In the genomic region with DNA sequence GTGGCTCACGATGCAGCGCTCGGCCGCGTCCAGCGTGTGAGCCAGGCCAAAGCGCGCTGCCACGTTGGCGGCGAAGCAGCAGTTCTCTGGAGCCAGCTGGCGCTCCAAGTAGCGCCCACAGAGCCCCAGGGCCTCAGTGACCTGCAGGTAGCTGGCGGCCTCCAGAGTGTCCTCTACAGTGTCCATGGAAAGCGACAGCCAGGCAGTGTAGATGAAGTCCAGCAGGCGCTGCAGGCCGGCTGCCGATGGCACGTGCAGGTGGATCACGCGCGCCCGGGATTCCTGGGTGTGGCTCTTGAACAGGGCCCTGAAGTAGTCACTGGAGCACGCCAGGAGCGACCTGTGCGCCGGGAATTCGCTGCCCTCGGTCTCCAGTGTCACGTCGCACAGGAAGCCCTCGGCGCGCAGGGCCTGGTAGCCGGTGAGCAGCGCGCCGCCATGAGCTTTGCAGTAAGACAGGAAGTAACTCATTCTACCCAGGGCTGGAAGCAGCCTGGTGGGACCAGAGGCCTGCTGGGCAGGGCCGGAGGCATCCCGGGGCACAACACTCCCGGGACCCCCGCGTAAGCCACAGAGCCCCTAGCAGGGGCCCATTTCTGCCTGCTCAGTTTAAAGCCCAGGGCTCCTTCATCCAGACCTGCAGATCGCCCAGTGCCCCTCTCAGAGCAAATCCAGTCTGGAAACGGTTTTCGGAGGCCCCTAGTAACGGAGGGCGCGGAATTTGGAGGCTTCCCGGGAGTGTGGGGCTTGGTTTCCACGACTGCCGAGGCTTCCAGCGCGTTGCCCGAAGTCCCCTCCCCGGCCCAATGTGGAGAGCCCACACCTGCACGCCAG, we compare ENCODE assay signal across 13 cellular contexts. TPM values are rescaled to one million over a fixed set of nuclear protein-coding genes. Genes with fewer than 3 reads are reported as not detected.
A peak's percentile ranks its signal among the peaks of the same experiment; 100 is the strongest.
DNase-seq lines count a peak whose midpoint lies in the region; ATAC-seq and TF ChIP-seq lines count a peak whose summit lies in the region.
"Had no signal": no experiment of that assay in that cellular context is flagged by ENCODE, and none has a peak within 500 bp of the region (broad histone marks: within the 10 kb centered on the region; RNA-seq: fewer than 3 reads in every experiment).

No MANE protein-coding gene starts in this region.

- H3K4me3 Mint-ChIP-seq in CD8-positive, alpha-beta memory T cell = peak overlapping the region in 4 of 7 donors; percentile 16 to 52 (median 44)
- peak overlapping the region; percentile 10 to 80 (median 70) for H3K4me3 Mint-ChIP-seq in IgD-negative memory B cell
- H3K4me3 Mint-ChIP-seq in natural killer cell treated with Interleukin-12 subunit alpha and Interleukin-12 subunit beta and Interleukin-15 and Interleukin-18, amount 100 ng/mL, for 72 hours = no peak overlapping the region

- no peak overlapping the region for H3K9ac ChIP-seq in mammary epithelial cell (ENCODE audit: insufficient read depth, low read length)

- in situ Hi-C loops in mammary epithelial cell (cut with MboI; ENCODE audit: low sequenced_read_pairs in 2 of 2) (no loop called here), HAP-1 (cut with MboI; ENCODE audit: low sequenced_read_pairs) (no loop called here)

- peaks cover 3% of the 10 kb centered on the region for H4K20me1 ChIP-seq in mammary epithelial cell (ENCODE audit: insufficient read depth, low read length)

- POLR2A ChIA-PET in CD8-positive, alpha-beta memory T cell (lab: Charles Lee) = no interaction called here

- peak overlapping the region; percentile 26 for H3K4me3 ChIP-seq in CD8-positive, alpha-beta memory T cell (ENCODE audit: low read length)
- H3K4me3 ChIP-seq in mammary epithelial cell (replicated peaks in 1 of 3; ENCODE audit: insufficient read depth in 1 of 3, low read depth in 2 of 3, low read length in 3 of 3) = no peak overlapping the region
- no peak overlapping the region for H3K4me3 ChIP-seq in HAP-1

- CTCF ChIA-PET in CD8-positive, alpha-beta memory T cell (lab: Charles Lee) = no interaction called here
- CTCF ChIA-PET in mammary epithelial cell (lab: Charles Lee; ENCODE audit: low non-redundant PET) = no interaction called here

- H3K4me1 ChIP-seq in CD8-positive, alpha-beta memory T cell (ENCODE audit: insufficient read depth, low read length) = no peaks in the 10 kb centered on the region
- H3K4me1 ChIP-seq in mammary epithelial cell (ENCODE audit: insufficient read depth, low read length) (no peaks in the 10 kb centered on the region), HAP-1 (no peaks in the 10 kb centered on the region)
- H3K4me1 ChIP-seq: testis had no signal

- intact Hi-C loops in mammary epithelial cell (cut with micrococcal nuclease) = no loop called here

- no peaks in the 10 kb centered on the region for H3K79me2 ChIP-seq in mammary epithelial cell (ENCODE audit: insufficient read depth, low read length)

- ATAC-seq in natural killer cell treated with Interleukin-12 subunit alpha and Interleukin-12 subunit beta and Interleukin-15 and Interleukin-18, amount 100 ng/mL, for 72 hours = no peak
- no peak for ATAC-seq in GM21619 (IDR thresholded peaks at IDR 0.05; ENCODE audit: unreplicated experiment)

- dilution Hi-C loops in mammary epithelial cell (cut with HindIII; ENCODE audit: low sequenced_read_pairs) = no loop called here

- no peaks in the 10 kb centered on the region for H3K9me3 ChIP-seq in CD8-positive, alpha-beta memory T cell (ENCODE audit: low read length)
- H3K9me3 ChIP-seq in mammary epithelial cell (replicated peaks; ENCODE audit: insufficient read depth, low read length) = peaks cover 25% of the 10 kb centered on the region
- H3K9me3 ChIP-seq in HAP-1 = no peaks in the 10 kb centered on the region
- H3K9me3 ChIP-seq: neutrophil, testis had no signal

- H2AFZ ChIP-seq in mammary epithelial cell (ENCODE audit: low read depth, low read length) = peak overlapping the region; percentile 33

- H3K27ac Mint-ChIP-seq in CD8-positive, alpha-beta memory T cell = no peak overlapping the region
- no peak overlapping the region for H3K27ac Mint-ChIP-seq in IgD-negative memory B cell
- no peak overlapping the region for H3K27ac Mint-ChIP-seq in natural killer cell treated with Interleukin-12 subunit alpha and Interleukin-12 subunit beta and Interleukin-15 and Interleukin-18, amount 100 ng/mL, for 72 hours

- WGBS in mammary epithelial cell (ENCODE audit: low coverage, missing lambda C conversion rate) = 65% methylated on average over 42 of the region's 57 CpGs

- H3K36me3 ChIP-seq in CD8-positive, alpha-beta memory T cell (ENCODE audit: insufficient read depth, low read length) = no peaks in the 10 kb centered on the region
- H3K36me3 ChIP-seq in mammary epithelial cell (ENCODE audit: insufficient read depth, low read length) (no peaks in the 10 kb centered on the region), HAP-1 (replicated peaks) (no peaks in the 10 kb centered on the region)
- H3K36me3 ChIP-seq: neutrophil had no signal

- no peaks in the 10 kb centered on the region for H3K27me3 ChIP-seq in CD8-positive, alpha-beta memory T cell (ENCODE audit: insufficient read depth, low read length, poor library complexity, severe bottlenecking)
- H3K27me3 ChIP-seq in mammary epithelial cell (ENCODE audit: insufficient read depth, low read length) = no peaks in the 10 kb centered on the region
- no peaks in the 10 kb centered on the region; the same call in 1 of the 2 replicates for H3K27me3 ChIP-seq in HAP-1 (ENCODE audit: low read depth)
- H3K27me3 ChIP-seq: testis had no signal

- H3K27ac ChIP-seq in CD8-positive, alpha-beta memory T cell (ENCODE audit: low read depth, low read length) = no peak overlapping the region
- no peak overlapping the region for H3K27ac ChIP-seq in mammary epithelial cell (ENCODE audit: insufficient read depth, low read depth, low read length)
- H3K27ac ChIP-seq: neutrophil, testis had no signal

- H3K4me2 ChIP-seq in mammary epithelial cell (ENCODE audit: insufficient read depth, low read depth, low read length) = no peak overlapping the region

- H3K36me3 Mint-ChIP-seq in CD8-positive, alpha-beta memory T cell = peaks cover 0 to 3% (median 0%) of the 10 kb centered on the region in 3 donors
- H3K36me3 Mint-ChIP-seq in IgD-negative memory B cell = no peaks in the 10 kb centered on the region
- H3K36me3 Mint-ChIP-seq in natural killer cell treated with Interleukin-12 subunit alpha and Interleukin-12 subunit beta and Interleukin-15 and Interleukin-18, amount 100 ng/mL, for 72 hours = no peaks in the 10 kb centered on the region

- peaks cover 2 to 5% (median 4%) of the 10 kb centered on the region in 3 donors for H3K4me1 Mint-ChIP-seq in CD8-positive, alpha-beta memory T cell
- peaks cover 3 to 9% (median 7%) of the 10 kb centered on the region in 3 donors for H3K4me1 Mint-ChIP-seq in IgD-negative memory B cell
- no peaks in the 10 kb centered on the region for H3K4me1 Mint-ChIP-seq in natural killer cell treated with Interleukin-12 subunit alpha and Interleukin-12 subunit beta and Interleukin-15 and Interleukin-18, amount 100 ng/mL, for 72 hours (ENCODE audit: low read depth in 2 of 2)

- peak in 1 of 5 donors; percentile 33 for DNase-seq in CD8-positive, alpha-beta memory T cell
- no peak for DNase-seq in mammary epithelial cell
- DNase-seq in retina = peak; percentile 17
- no peak for DNase-seq in natural killer cell treated with Interleukin-12 subunit alpha and Interleukin-12 subunit beta and Interleukin-15 and Interleukin-18, amount 100 ng/mL, for 72 hours (ENCODE audit: low spot score)
- no peak for DNase-seq in HAP-1 (ENCODE audit: low spot score in 2 of 2)
- DNase-seq in NCI-H2081 (lab: John Stamatoyannopoulos, UW) = no peak
- DNase-seq: HCEC 1CT, NCI-H69, testis had no signal

- peaks cover 12% of the 10 kb centered on the region in 2 donors for H3K27me3 Mint-ChIP-seq in CD8-positive, alpha-beta memory T cell
- H3K27me3 Mint-ChIP-seq in IgD-negative memory B cell = peaks cover 5% of the 10 kb centered on the region
- H3K27me3 Mint-ChIP-seq in natural killer cell treated with Interleukin-12 subunit alpha and Interleukin-12 subunit beta and Interleukin-15 and Interleukin-18, amount 100 ng/mL, for 72 hours = peaks cover 7 to 11% of the 10 kb centered on the region in 2 donors

- TF ChIP-seq CTCF in mammary epithelial cell (conservative IDR thresholded peaks at IDR 0.05 in 1 of 2, IDR thresholded peaks at IDR 0.05 in 1 of 2; ENCODE audit: extremely low read depth in 1 of 2, insufficient read depth in 1 of 2, low read depth in 1 of 2, low read length in 2 of 2) = no peak

- H3K9me3 Mint-ChIP-seq in CD8-positive, alpha-beta memory T cell = peaks cover 0 to 3% (median 0%) of the 10 kb centered on the region in 5 donors
- H3K9me3 Mint-ChIP-seq in IgD-negative memory B cell = no peaks in the 10 kb centered on the region
- H3K9me3 Mint-ChIP-seq in natural killer cell treated with Interleukin-12 subunit alpha and Interleukin-12 subunit beta and Interleukin-15 and Interleukin-18, amount 100 ng/mL, for 72 hours = no peaks in the 10 kb centered on the region

- BruUV-seq in mammary epithelial cell (replicated peaks; lab: Mats Ljungman, UMichigan) = no TSS peak

RNA-seq across cellular contexts. Expression of gene KLHL34, which starts 0.6 kb away (rescaled TPM):
- total RNA-seq in CD8-positive, alpha-beta memory T cell = under 1 TPM; 0.27 to 0.35 TPM
- 0.38 TPM for polyA plus RNA-seq in CD8-positive, alpha-beta memory T cell
- polyA plus RNA-seq in IgD-negative memory B cell (0.83 TPM), mammary epithelial cell (not detected)
- not detected for total RNA-seq in mammary epithelial cell
- not detected for polyA minus RNA-seq in mammary epithelial cell
- not detected for total RNA-seq in natural killer cell treated with Interleukin-12 subunit alpha and Interleukin-12 subunit beta and Interleukin-15 and Interleukin-18, amount 100 ng/mL, for 72 hours
- polyA plus RNA-seq: fibroblast of lung had no signal
